Comparison of ENCODE assay signal across 29 cellular contexts in the genomic region with DNA sequence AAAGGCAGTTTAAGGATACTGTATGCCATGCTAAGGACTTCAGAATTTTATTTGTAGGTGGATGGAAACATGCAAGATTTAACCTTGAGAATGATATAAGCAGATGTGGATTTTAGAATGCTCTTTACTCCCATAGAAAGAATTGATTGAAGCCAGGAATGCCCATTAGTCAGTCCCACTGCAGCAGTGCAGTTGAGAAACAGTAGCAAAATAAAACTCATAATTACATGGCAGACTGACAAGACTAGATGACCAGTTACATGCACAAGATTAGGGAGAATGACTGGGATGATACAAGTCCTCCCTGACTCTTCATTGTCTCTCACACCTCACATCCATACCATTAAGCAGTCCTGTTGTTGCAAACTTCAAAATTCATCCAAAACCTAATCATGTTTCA.
"Had no signal": no experiment of that assay in that cellular context is flagged by ENCODE, and none has a peak within 500 bp of the region (broad histone marks: within the 10 kb centered on the region; RNA-seq: fewer than 3 reads in every experiment).

No MANE protein-coding gene starts in this region.

- H3K4me1 ChIP-seq: parathyroid adenoma, right lobe of liver, sigmoid colon, suprapubic skin, testis, tibial artery had no signal

- H3K4me2 ChIP-seq: neural progenitor cell, smooth muscle cell had no signal

- H3K9me3 ChIP-seq: ovary, psoas muscle, right lobe of liver, sigmoid colon, suprapubic skin, testis, tibial artery, transverse colon, vagina had no signal

- H2AFZ ChIP-seq: neural progenitor cell, parathyroid adenoma had no signal

- H3K4me3 ChIP-seq: neural progenitor cell, ovary, psoas muscle, right lobe of liver, sigmoid colon, skin epidermis, smooth muscle cell, spleen, suprapubic skin, testis, tibial artery, transverse colon, vagina had no signal

- DNase-seq: naive thymus-derived CD4-positive, alpha-beta T cell; natural killer cell; occipital lobe; ovary; posterior cingulate gyrus; psoas muscle; right cardiac atrium; right lobe of liver; sigmoid colon; spleen; stimulated activated CD4-positive, alpha-beta T cell treated with anti-CD3 and anti-CD28 coated beads, Interleukin-12 subunit alpha, Interleukin-12 subunit beta, amount 100 ng/mL, for 4 hours; stimulated activated CD4-positive, alpha-beta T cell treated with anti-CD3 and anti-CD28 coated beads, Interleukin-1b, Interleukin-23, amount 100 ng/mL, for 48 hours; stimulated activated CD4-positive, alpha-beta T cell treated with anti-CD3 and anti-CD28 coated beads, Interleukin-4, amount 100 ng/mL, for 1 hour; stimulated activated CD4-positive, alpha-beta T cell treated with anti-CD3 and anti-CD28 coated beads, Interleukin-4, amount 100 ng/mL, for 4 hours; stimulated activated CD8-positive, alpha-beta memory T cell treated with anti-CD3 and anti-CD28 coated beads, Interleukin-4, amount 100 ng/mL, for 48 hours; stimulated activated naive CD4-positive, alpha-beta T cell; stimulated activated naive CD8-positive, alpha-beta T cell treated with anti-CD3 and anti-CD28 coated beads, Interleukin-15, amount 100 ng/mL, for 72 hours; stimulated activated naive CD8-positive, alpha-beta T cell treated with anti-CD3 and anti-CD28 coated beads, Interleukin-15, Interleukin-2, amounts not matched to agents 100 U/mL and 50 U/mL, for 24 hours; substantia nigra; testis; tibial artery; transverse colon had no signal

- H3K79me2 ChIP-seq: parathyroid adenoma had no signal

- H3K27me3 ChIP-seq: neural progenitor cell, ovary, right lobe of liver, sigmoid colon, spleen, suprapubic skin, testis, tibial artery, transverse colon, vagina had no signal

- H3K36me3 ChIP-seq: neural progenitor cell, ovary, right lobe of liver, sigmoid colon, spleen, suprapubic skin, tibial artery, transverse colon, vagina had no signal

- ATAC-seq: naive thymus-derived CD4-positive, alpha-beta T cell; natural killer cell; psoas muscle; right cardiac atrium; right lobe of liver; stimulated activated memory B cell treated with anti-CD40 and anti-IgM and Interleukin-4, amounts not matched to agents 10 μg/mL and 1 μg/mL and 100 μg/mL, for 72 hours; stimulated activated naive CD8-positive, alpha-beta T cell treated with anti-CD3 and anti-CD28 coated beads, Interleukin-15, amount 100 ng/mL, for 72 hours; stimulated activated naive CD8-positive, alpha-beta T cell treated with anti-CD3 and anti-CD28 coated beads, Interleukin-15, Interleukin-2, amounts not matched to agents 100 U/mL and 50 U/mL, for 24 hours had no signal

- H3K27ac ChIP-seq: neural progenitor cell, ovary, parathyroid adenoma, psoas muscle, right lobe of liver, sigmoid colon, skin epidermis, spleen, suprapubic skin, testis, tibial artery, transverse colon, vagina had no signal

- H3K9ac ChIP-seq: neural progenitor cell, parathyroid adenoma had no signal
